Comparison of ENCODE assay signal across 29 cellular contexts in the genomic region with DNA sequence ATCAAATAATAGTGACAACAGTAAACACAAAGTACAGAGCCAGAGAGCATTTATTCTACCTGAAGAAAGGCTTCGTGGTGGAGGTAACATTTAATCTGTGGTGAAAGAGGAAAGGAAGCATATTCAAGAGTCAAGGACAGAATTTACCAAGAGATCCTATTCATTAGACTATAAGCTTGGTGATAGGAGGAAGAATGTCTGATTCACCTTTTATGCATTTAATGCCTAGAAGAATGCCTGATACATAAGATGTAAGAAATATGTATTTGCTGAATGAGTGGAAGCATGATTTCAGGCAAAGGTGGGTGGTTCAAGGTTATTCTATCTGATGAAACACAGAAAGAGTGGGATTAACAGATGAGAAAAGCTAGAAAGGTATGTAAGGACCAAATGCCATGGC.
"Had no signal": no experiment of that assay in that cellular context is flagged by ENCODE, and none has a peak within 500 bp of the region (broad histone marks: within the 10 kb centered on the region; RNA-seq: fewer than 3 reads in every experiment).

No MANE protein-coding gene starts in this region.

- FAIRE-seq: astrocyte had no signal

- H3K79me2 ChIP-seq: hepatocyte had no signal

- H2AFZ ChIP-seq: hepatocyte had no signal

- H3K4me1 ChIP-seq: adrenal gland, colonic mucosa, gastrocnemius medialis had no signal

- H3K9me3 ChIP-seq: adrenal gland, colonic mucosa, esophagus squamous epithelium, gastrocnemius medialis, heart left ventricle had no signal

- H3K27ac ChIP-seq: adrenal gland, brain microvascular endothelial cell, colonic mucosa, epithelial cell of prostate, esophagus squamous epithelium, gastrocnemius medialis, heart left ventricle, hepatocyte had no signal

- DNase-seq: activated CD4-positive, alpha-beta memory T cell treated with anti-CD3 and anti-CD28 coated beads for 36 hours; activated CD4-positive, alpha-beta T cell treated with anti-CD3 and anti-CD28 coated beads for 36 hours; activated CD4-positive, alpha-beta T cell treated with anti-CD3 and anti-CD28 coated beads, Interleukin-2, amount 10 ng/mL, durations not matched to agents 24 days and 14 days; activated CD4-positive, CD25-positive, alpha-beta regulatory T cell; activated CD4-positive, CD25-positive, alpha-beta regulatory T cell treated with anti-CD3 and anti-CD28 coated beads, Interleukin-2, amount 50 U/mL, for 72 hours; activated CD8-positive, alpha-beta memory T cell treated with anti-CD3 and anti-CD28 coated beads, Interleukin-2, amount 10 ng/mL, durations not matched to agents 7 days and 5 days; activated CD8-positive, alpha-beta memory T cell treated with anti-CD3 and anti-CD28 coated beads, Interleukin-2, amount 50 U/mL, for 4 hours; activated CD8-positive, alpha-beta T cell treated with anti-CD3 and anti-CD28 coated beads, Interleukin-2, amount 10 ng/mL, durations not matched to agents 7 days and 5 days; activated effector memory CD4-positive, alpha-beta T cell treated with anti-CD3 and anti-CD28 coated beads, Interleukin-2, amount 50 U/mL, for 16 hours; activated naive CD4-positive, alpha-beta T cell treated with anti-CD3 and anti-CD28 coated beads for 36 hours; activated naive CD8-positive, alpha-beta T cell treated with anti-CD3 and anti-CD28 coated beads for 36 hours; activated naive CD8-positive, alpha-beta T cell treated with anti-CD3 and anti-CD28 coated beads, Interleukin-2, amount 50 U/mL, for 24 hours; activated T-cell treated with anti-CD3 and anti-CD28 coated beads, Interleukin-2, amount 50 U/mL, for 1 hour; activated T-cell treated with anti-CD3 and anti-CD28 coated beads, Interleukin-2, amount 50 U/mL, for 48 hours; adrenal gland; amygdala; brain microvascular endothelial cell; caudate nucleus; colonic mucosa; effector CD4-positive, alpha-beta T cell; effector memory CD8-positive, alpha-beta T cell; esophagus squamous epithelium; gastrocnemius medialis; glutamatergic neuron; heart left ventricle; T-helper 2 cell had no signal

- H3K4me3 ChIP-seq: adrenal gland, colonic mucosa, esophagus squamous epithelium, gastrocnemius medialis, heart left ventricle, hepatocyte had no signal

- H3K36me3 ChIP-seq: adrenal gland, brain microvascular endothelial cell, colonic mucosa, esophagus squamous epithelium, gastrocnemius medialis, heart left ventricle had no signal

- H3K4me2 ChIP-seq: hepatocyte had no signal

- H3K27me3 ChIP-seq: adrenal gland, brain microvascular endothelial cell, colonic mucosa, esophagus squamous epithelium, gastrocnemius medialis, heart left ventricle, hepatocyte had no signal
